1 cellular context compared by ENCODE assay signal in genomic region chr3:197363553-197364409, GRCh38.
TF ChIP-seq lines count a peak whose summit lies in the region.

No MANE protein-coding gene starts in this region.

TF ChIP-seq in IMR-90, 13 proteins besides CTCF, POLR2A, EP300 and RAD21:
- TF ChIP-seq BHLHE40 (IDR thresholded peaks at IDR 0.05; ENCODE audit: low read depth, low read length) (no peak), NFE2L2 (IDR thresholded peaks at IDR 0.05; ENCODE audit: low read depth, low read length) (no peak), MXI1 (IDR thresholded peaks at IDR 0.05; ENCODE audit: borderline replicate concordance, low read depth, low read length) (no peak), CHD1 (IDR thresholded peaks at IDR 0.05; ENCODE audit: low read depth, low read length) (no peak), MAFK (IDR thresholded peaks at IDR 0.05; ENCODE audit: low read depth, low read length) (no peak), ELK1 (IDR thresholded peaks at IDR 0.05; ENCODE audit: borderline replicate concordance, low read depth, low read length) (no peak)
